Comparison of ENCODE assay signal across 29 cellular contexts in the genomic region with DNA sequence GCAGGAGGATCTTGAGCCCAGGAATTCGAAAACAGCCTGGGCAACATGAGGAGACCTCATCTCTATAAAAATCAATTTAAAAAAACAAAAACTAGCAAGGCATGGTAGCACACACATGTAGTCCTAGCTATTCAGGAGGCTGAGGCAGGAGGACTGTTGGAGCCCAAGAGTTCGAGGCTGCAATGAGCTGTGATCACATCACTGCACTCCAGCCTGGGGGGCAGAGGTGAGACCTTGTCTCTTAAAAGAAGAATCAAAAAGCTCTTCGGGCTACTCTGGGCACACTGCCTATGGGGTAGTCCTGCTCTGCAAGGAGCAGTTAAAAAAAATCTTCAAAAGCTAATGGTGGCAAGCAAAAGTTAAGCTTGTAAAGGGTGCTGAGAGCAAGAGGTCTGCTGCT. TPM values are rescaled to one million over a fixed set of nuclear protein-coding genes. Genes with fewer than 3 reads are reported as not detected.
A peak's percentile ranks its signal among the peaks of the same experiment; 100 is the strongest.
DNase-seq lines count a peak whose midpoint lies in the region; ATAC-seq, FAIRE-seq and TF ChIP-seq lines count a peak whose summit lies in the region.
"Had no signal": no experiment of that assay in that cellular context is flagged by ENCODE, and none has a peak within 500 bp of the region (broad histone marks: within the 10 kb centered on the region; RNA-seq: fewer than 3 reads in every experiment).

No MANE protein-coding gene starts in this region.

- ATAC-seq in activated T-helper 17 cell treated with anti-CD3 and anti-CD28 coated beads, Interleukin-2, amount 50 U/mL, for 72 hours (replicated peaks): no peak
- peak; percentile 4 for ATAC-seq in omental fat pad (ENCODE audit: low FRiP score)
- ATAC-seq: GM12878, left colon, mucosa of descending colon, WTC11 had no signal

- H3K4me3 ChIP-seq in CD8-positive, alpha-beta memory T cell (ENCODE audit: low read length): no peak overlapping the region
- H3K4me3 ChIP-seq in kidney (ENCODE audit: low read length in 2 of 2): no peak overlapping the region
- H3K4me3 ChIP-seq: colonic mucosa, GM12878, mucosa of descending colon, ovary, skin epidermis, testis had no signal

- no peak overlapping the region for H3K9ac ChIP-seq in kidney (ENCODE audit: low read length in 2 of 2)

- H3K9me3 Mint-ChIP-seq in activated naive CD4-positive, alpha-beta T cell treated with anti-CD3 and anti-CD28 coated beads for 36 hours: no peaks in the 10 kb centered on the region
- no peaks in the 10 kb centered on the region for H3K9me3 Mint-ChIP-seq in CD8-positive, alpha-beta memory T cell
- no peaks in the 10 kb centered on the region for H3K9me3 Mint-ChIP-seq in activated T-helper 17 cell treated with anti-CD3 and anti-CD28 coated beads, Interleukin-2, amount 50 U/mL, for 72 hours
- H3K9me3 Mint-ChIP-seq: immature natural killer cell, WTC11 had no signal

- H3K36me3 Mint-ChIP-seq in activated naive CD4-positive, alpha-beta T cell treated with anti-CD3 and anti-CD28 coated beads for 36 hours (ENCODE audit: low read depth): peaks cover 50% of the 10 kb centered on the region
- peaks cover 0 to 86% (median 38%) of the 10 kb centered on the region in 3 donors for H3K36me3 Mint-ChIP-seq in CD8-positive, alpha-beta memory T cell
- peaks cover 100% of the 10 kb centered on the region for H3K36me3 Mint-ChIP-seq in activated T-helper 17 cell treated with anti-CD3 and anti-CD28 coated beads, Interleukin-2, amount 50 U/mL, for 72 hours (ENCODE audit: low read depth)

- peaks cover 52% of the 10 kb centered on the region for H3K4me1 ChIP-seq in CD8-positive, alpha-beta memory T cell (ENCODE audit: insufficient read depth, low read length)
- no peaks in the 10 kb centered on the region for H3K4me1 ChIP-seq in kidney (ENCODE audit: control insufficient read depth in 1 of 2, insufficient read depth in 1 of 2, low read depth in 1 of 2, low read length in 2 of 2)
- H3K4me1 ChIP-seq: colonic mucosa had no signal

- no peak overlapping the region for H3K4me3 Mint-ChIP-seq in activated naive CD4-positive, alpha-beta T cell treated with anti-CD3 and anti-CD28 coated beads for 36 hours
- H3K4me3 Mint-ChIP-seq in CD8-positive, alpha-beta memory T cell: no peak overlapping the region
- H3K4me3 Mint-ChIP-seq in activated T-helper 17 cell treated with anti-CD3 and anti-CD28 coated beads, Interleukin-2, amount 50 U/mL, for 72 hours: no peak overlapping the region
- H3K4me3 Mint-ChIP-seq: B cell, immature natural killer cell, WTC11 had no signal

- H3K36me3 ChIP-seq in CD8-positive, alpha-beta memory T cell (ENCODE audit: insufficient read depth, low read length): peaks cover 54% of the 10 kb centered on the region
- H3K36me3 ChIP-seq in kidney (ENCODE audit: control insufficient read depth in 1 of 2, insufficient read depth in 2 of 2, low read length in 2 of 2): peaks cover 25 to 52% of the 10 kb centered on the region in 2 donors
- H3K36me3 ChIP-seq: ovary had no signal

- CTCF ChIA-PET in activated naive CD4-positive, alpha-beta T cell treated with anti-CD3 and anti-CD28 coated beads for 36 hours (lab: Charles Lee): interaction anchor here (0.8 to 25.6 kb wide), 11 partner anchors 9 to 138 kb away, joined by 3 to 593 read pairs (median 5); no protein-coding TSS in a partner anchor
- CTCF ChIA-PET in CD8-positive, alpha-beta memory T cell (lab: Charles Lee): interaction anchor here (1.7 to 26.0 kb wide), 3 partner anchors 11 to 111 kb away, joined by 4 to 429 read pairs (median 5); no protein-coding TSS in a partner anchor

- no peak for FAIRE-seq in kidney (lab: Jason Lieb, UNC)
- FAIRE-seq: GM12878, urothelium cell line had no signal

- no peak for DNase-seq in activated naive CD4-positive, alpha-beta T cell treated with anti-CD3 and anti-CD28 coated beads for 36 hours
- DNase-seq in activated naive CD4-positive, alpha-beta T cell (lab: John Stamatoyannopoulos, UW): no peak
- peak in 1 of 5 donors; percentile 40 for DNase-seq in CD8-positive, alpha-beta memory T cell
- DNase-seq in omental fat pad (ENCODE audit: low spot score) (no peak), NCI-H1930 (lab: John Stamatoyannopoulos, UW) (no peak), kidney (no peak)
- DNase-seq: activated gamma-delta T cell treated with Interleukin-2 at 50 U/mL for 16 hours; aorta; colonic mucosa; DMS153; effector CD4-positive, alpha-beta T cell; immature natural killer cell; left colon; mucosa of descending colon; NCI-H1092; NCI-H1694; NCI-H446 treated with DMSO at 0.1 percent for 48 hours; ovary; RPMI8226; stimulated activated naive CD4-positive, alpha-beta T cell treated with Interleukin-2 at 50 U/mL for 16 hours; T-helper 1 cell; testis had no signal

- no peak overlapping the region for H3K27ac ChIP-seq in CD8-positive, alpha-beta memory T cell (ENCODE audit: low read depth, low read length)
- H3K27ac ChIP-seq in kidney (ENCODE audit: low read depth in 2 of 2, low read length in 2 of 2): no peak overlapping the region
- H3K27ac ChIP-seq: colonic mucosa, epithelial cell of prostate, ovary, skin epidermis, testis had no signal

- peaks cover 75% of the 10 kb centered on the region for H3K4me1 Mint-ChIP-seq in activated naive CD4-positive, alpha-beta T cell treated with anti-CD3 and anti-CD28 coated beads for 36 hours (ENCODE audit: low read depth)
- H3K4me1 Mint-ChIP-seq in CD8-positive, alpha-beta memory T cell: peaks cover 57 to 82% (median 78%) of the 10 kb centered on the region in 3 donors
- H3K4me1 Mint-ChIP-seq in activated T-helper 17 cell treated with anti-CD3 and anti-CD28 coated beads, Interleukin-2, amount 50 U/mL, for 72 hours: peaks cover 21% of the 10 kb centered on the region
- H3K4me1 Mint-ChIP-seq: WTC11 had no signal

- no peaks in the 10 kb centered on the region for H3K27me3 ChIP-seq in CD8-positive, alpha-beta memory T cell (ENCODE audit: insufficient read depth, low read length, poor library complexity, severe bottlenecking)
- H3K27me3 ChIP-seq: colonic mucosa, ovary, testis had no signal

- no peaks in the 10 kb centered on the region for H3K9me3 ChIP-seq in CD8-positive, alpha-beta memory T cell (ENCODE audit: low read length)
- H3K9me3 ChIP-seq in kidney (ENCODE audit: control insufficient read depth in 1 of 2, low read length in 2 of 2): no peaks in the 10 kb centered on the region
- H3K9me3 ChIP-seq: colonic mucosa, mucosa of descending colon, ovary, testis had no signal

- POLR2A ChIA-PET in CD8-positive, alpha-beta memory T cell (lab: Charles Lee): interaction anchor here (0.7 to 2.4 kb wide), 9 partner anchors 10 to 113 kb away, joined by 3 to 9 read pairs (median 4); partner anchors contain the start of gene SKP1

- no peaks in the 10 kb centered on the region for H3K27me3 Mint-ChIP-seq in activated naive CD4-positive, alpha-beta T cell treated with anti-CD3 and anti-CD28 coated beads for 36 hours (ENCODE audit: low read depth)
- H3K27me3 Mint-ChIP-seq in CD8-positive, alpha-beta memory T cell: no peaks in the 10 kb centered on the region
- H3K27me3 Mint-ChIP-seq in activated T-helper 17 cell treated with anti-CD3 and anti-CD28 coated beads, Interleukin-2, amount 50 U/mL, for 72 hours: no peaks in the 10 kb centered on the region
- H3K27me3 Mint-ChIP-seq: B cell had no signal

- H3K27ac Mint-ChIP-seq in activated naive CD4-positive, alpha-beta T cell treated with anti-CD3 and anti-CD28 coated beads for 36 hours: peak overlapping the region; percentile 80
- H3K27ac Mint-ChIP-seq in CD8-positive, alpha-beta memory T cell: peak overlapping the region in 5 of 8 donors; percentile 51 to 91 (median 66)
- peak overlapping the region; percentile 72 for H3K27ac Mint-ChIP-seq in activated T-helper 17 cell treated with anti-CD3 and anti-CD28 coated beads, Interleukin-2, amount 50 U/mL, for 72 hours
- H3K27ac Mint-ChIP-seq: B cell, WTC11 had no signal

- no peak for TF ChIP-seq CTCF in omental fat pad (IDR thresholded peaks at IDR 0.05)
- TF ChIP-seq CTCF in kidney (IDR thresholded peaks at IDR 0.05; ENCODE audit: borderline replicate concordance, extremely low read depth, insufficient read depth): no peak

- intact Hi-C loops in activated naive CD4-positive, alpha-beta T cell treated with anti-CD3 and anti-CD28 coated beads for 36 hours (cut with micrococcal nuclease): no loop called here
- intact Hi-C loops in kidney (cut with DNase I): no loop called here

RNA-seq across cellular contexts. Expression of gene SKP1, which starts 23.5 kb away (rescaled TPM):
- total RNA-seq in activated naive CD4-positive, alpha-beta T cell treated with anti-CD3 and anti-CD28 coated beads for 36 hours: 100 to 1,000 TPM; 307 to 309 TPM
- 100 to 1,000 TPM; 264 to 280 TPM for total RNA-seq in CD8-positive, alpha-beta memory T cell
- 1,187 TPM for polyA plus RNA-seq in CD8-positive, alpha-beta memory T cell
- total RNA-seq in activated T-helper 17 cell treated with anti-CD3 and anti-CD28 coated beads, Interleukin-2, amount 50 U/mL, for 72 hours: 100 to 1,000 TPM; 152 to 209 TPM
- total RNA-seq in omental fat pad: 100 to 1,000 TPM; 121 to 219 (median 211) TPM
- 380 TPM for total RNA-seq in kidney
- polyA plus RNA-seq in kidney (ENCODE audit: insufficient read depth, low read depth, low replicate concordance): 848 TPM

RNA-seq across cellular contexts. Expression of gene TCF7, which starts 38.8 kb away (rescaled TPM):
- 10 to 100 TPM; 87.9 to 92.3 TPM for total RNA-seq in activated naive CD4-positive, alpha-beta T cell treated with anti-CD3 and anti-CD28 coated beads for 36 hours
- total RNA-seq in CD8-positive, alpha-beta memory T cell: 10 to 100 TPM; 85.2 to 89.7 TPM
- 344 TPM for polyA plus RNA-seq in CD8-positive, alpha-beta memory T cell
- total RNA-seq in activated T-helper 17 cell treated with anti-CD3 and anti-CD28 coated beads, Interleukin-2, amount 50 U/mL, for 72 hours: 10 to 100 TPM in 1 of 2 donors, 1 to 10 TPM in 1; 5.9 to 42.2 TPM
- total RNA-seq in omental fat pad (1 to 10 TPM; 1.6 to 4.3 (median 2.7) TPM), kidney (15.6 TPM)
- polyA plus RNA-seq in kidney (ENCODE audit: insufficient read depth, low read depth, low replicate concordance): 1.2 TPM
